In genomic region chr19:56261145-56261544, GRCh38 we compare ENCODE assay signal across 29 cellular contexts. TPM values are rescaled to one million over a fixed set of nuclear protein-coding genes. Genes with fewer than 3 reads are reported as not detected.
"Had no signal": no experiment of that assay in that cellular context is flagged by ENCODE, and none has a peak within 500 bp of the region (broad histone marks: within the 10 kb centered on the region; RNA-seq: fewer than 3 reads in every experiment).

No MANE protein-coding gene starts in this region.

- H3K27me3 Mint-ChIP-seq: activated CD4-positive, alpha-beta memory T cell treated with anti-CD3 and anti-CD28 coated beads for 36 hours; activated CD4-positive, alpha-beta T cell treated with anti-CD3 and anti-CD28 coated beads for 36 hours; naive thymus-derived CD4-positive, alpha-beta T cell; stimulated activated naive CD8-positive, alpha-beta T cell treated with anti-CD3 and anti-CD28 coated beads, Interleukin-15, amount 100 ng/mL, for 72 hours had no signal

- H3K4me3 ChIP-seq: adrenal gland, esophagus squamous epithelium, heart right ventricle, ovary, right lobe of liver, suprapubic skin, transverse colon, vagina had no signal

- H3K27ac Mint-ChIP-seq: activated CD4-positive, alpha-beta memory T cell treated with anti-CD3 and anti-CD28 coated beads for 36 hours; activated CD4-positive, alpha-beta T cell treated with anti-CD3 and anti-CD28 coated beads for 36 hours; activated T-helper 1 cell treated with anti-CD3 and anti-CD28 coated beads, Interleukin-12 subunit alpha, Interleukin-12 subunit beta, Interleukin-2, Interleukin-4 antibody, amounts not matched to agents 30 ng/mL and 10 ng/mL and 1 ng/mL, durations not matched to agents 14 hours and 24 hours and 36 hours; WTC11 had no signal

- H3K36me3 ChIP-seq: adrenal gland, ovary, right lobe of liver, suprapubic skin, transverse colon, vagina had no signal

- H3K4me1 ChIP-seq: adrenal gland, esophagus squamous epithelium, right lobe of liver, suprapubic skin, transverse colon, vagina had no signal

- H3K4me1 Mint-ChIP-seq: immature natural killer cell; stimulated activated naive CD8-positive, alpha-beta T cell treated with anti-CD3 and anti-CD28 coated beads, Interleukin-15, amount 100 ng/mL, for 72 hours; WTC11 had no signal

- H3K4me3 Mint-ChIP-seq: activated CD4-positive, alpha-beta memory T cell treated with anti-CD3 and anti-CD28 coated beads for 36 hours; activated CD4-positive, alpha-beta T cell treated with anti-CD3 and anti-CD28 coated beads for 36 hours; activated T-helper 1 cell treated with anti-CD3 and anti-CD28 coated beads, Interleukin-12 subunit alpha, Interleukin-12 subunit beta, Interleukin-2, Interleukin-4 antibody, amounts not matched to agents 30 ng/mL and 10 ng/mL and 1 ng/mL, durations not matched to agents 14 hours and 24 hours and 36 hours; immature natural killer cell; naive thymus-derived CD4-positive, alpha-beta T cell; stimulated activated naive CD8-positive, alpha-beta T cell treated with anti-CD3 and anti-CD28 coated beads, Interleukin-15, amount 100 ng/mL, for 72 hours; WTC11 had no signal

- H3K9me3 Mint-ChIP-seq: activated CD4-positive, alpha-beta memory T cell treated with anti-CD3 and anti-CD28 coated beads for 36 hours; activated naive CD4-positive, alpha-beta T cell treated with anti-CD3 and anti-CD28 coated beads, Interleukin-2, amount 50 U/mL, for 72 hours; activated T-helper 1 cell treated with anti-CD3 and anti-CD28 coated beads, Interleukin-12 subunit alpha, Interleukin-12 subunit beta, Interleukin-2, Interleukin-4 antibody, amounts not matched to agents 30 ng/mL and 10 ng/mL and 1 ng/mL, durations not matched to agents 14 hours and 24 hours and 36 hours; naive thymus-derived CD4-positive, alpha-beta T cell; stimulated activated naive CD8-positive, alpha-beta T cell treated with anti-CD3 and anti-CD28 coated beads, Interleukin-15, amount 100 ng/mL, for 72 hours; WTC11 had no signal

- DNase-seq: activated CD4-positive, alpha-beta memory T cell treated with anti-CD3 and anti-CD28 coated beads for 36 hours; activated CD4-positive, alpha-beta T cell treated with anti-CD3 and anti-CD28 coated beads for 36 hours; activated gamma-delta T cell treated with Interleukin-2 at 50 U/mL for 16 hours; activated T-cell treated with anti-CD3 and anti-CD28 coated beads for 4 hours; cerebellar nuclear complex; effector memory CD4-positive, alpha-beta T cell; esophagus squamous epithelium; heart right ventricle; immature natural killer cell; kidney glomerular epithelial cell; mesenchymal stem cell; naive thymus-derived CD4-positive, alpha-beta T cell; ovary; right lobe of liver; small intestine; stimulated activated CD4-positive, alpha-beta T cell treated with anti-CD3 and anti-CD28 coated beads, Interleukin-15, amount 100 ng/mL, for 24 hours; stimulated activated CD4-positive, alpha-beta T cell treated with anti-CD3 and anti-CD28 coated beads, Interleukin-2, amount 100 ng/mL, for 48 hours; stimulated activated naive CD8-positive, alpha-beta T cell treated with anti-CD3 and anti-CD28 coated beads, Interleukin-15, amount 100 ng/mL, for 72 hours; transverse colon had no signal

- H3K36me3 Mint-ChIP-seq: activated CD4-positive, alpha-beta memory T cell treated with anti-CD3 and anti-CD28 coated beads for 36 hours; activated naive CD4-positive, alpha-beta T cell treated with anti-CD3 and anti-CD28 coated beads, Interleukin-2, amount 50 U/mL, for 72 hours; WTC11 had no signal

- H3K27me3 ChIP-seq: adrenal gland, heart right ventricle, ovary, right lobe of liver, suprapubic skin, transverse colon, vagina had no signal

- H3K27ac ChIP-seq: adrenal gland, esophagus squamous epithelium, heart right ventricle, ovary, right lobe of liver, suprapubic skin, transverse colon, vagina had no signal

RNA-seq across cellular contexts. Expression of gene EDDM13, which starts 11.4 kb away (rescaled TPM):
- total RNA-seq: activated CD4-positive, alpha-beta memory T cell treated with anti-CD3 and anti-CD28 coated beads for 36 hours; bronchial epithelial cell; liver; mucosa of gallbladder; ovary; right lobe of liver; transverse colon; WTC11 had no signal

RNA-seq across cellular contexts. Expression of gene ZSCAN5C, which starts 59.1 kb away (rescaled TPM):
- total RNA-seq: activated CD4-positive, alpha-beta memory T cell treated with anti-CD3 and anti-CD28 coated beads for 36 hours; activated CD4-positive, alpha-beta T cell treated with anti-CD3 and anti-CD28 coated beads for 36 hours; activated naive CD4-positive, alpha-beta T cell treated with anti-CD3 and anti-CD28 coated beads, Interleukin-2, amount 50 U/mL, for 72 hours; activated T-helper 1 cell treated with anti-CD3 and anti-CD28 coated beads, Interleukin-12 subunit alpha, Interleukin-12 subunit beta, Interleukin-2, Interleukin-4 antibody, amounts not matched to agents 30 ng/mL and 10 ng/mL and 1 ng/mL, durations not matched to agents 14 hours and 24 hours and 36 hours; adrenal gland; bronchial epithelial cell; esophagus squamous epithelium; heart right ventricle; liver; mucosa of gallbladder; naive thymus-derived CD4-positive, alpha-beta T cell; ovary; pulmonary artery endothelial cell; right lobe of liver; suprapubic skin; transverse colon; vagina; WTC11 had no signal
- polyA plus RNA-seq: adrenal gland; heart right ventricle; immature natural killer cell; liver; naive thymus-derived CD4-positive, alpha-beta T cell; ovary; small intestine had no signal
